ENCODE assay signal across 14 cellular contexts in the genomic region with DNA sequence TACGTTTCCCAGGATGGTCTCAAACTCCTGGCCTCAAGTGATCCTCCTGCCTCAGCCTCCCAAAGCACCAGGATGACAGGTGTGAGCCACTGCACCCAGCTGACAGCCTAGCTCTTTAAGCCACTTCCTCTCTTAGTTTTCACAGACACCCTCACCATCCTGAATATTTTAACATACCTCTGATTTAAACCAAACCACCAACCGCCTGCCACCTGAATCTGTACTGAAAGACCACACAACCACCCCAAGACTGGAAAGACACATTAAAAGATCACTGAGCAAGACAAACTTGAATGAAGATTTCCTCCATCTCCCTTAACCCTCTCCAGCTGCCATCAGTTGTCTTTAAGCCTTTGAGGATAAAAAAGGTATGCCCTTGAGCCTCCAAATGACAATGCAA.
DNase-seq lines count a peak whose midpoint lies in the region; ATAC-seq lines count a peak whose summit lies in the region.
"Had no signal": no experiment of that assay in that cellular context is flagged by ENCODE, and none has a peak within 500 bp of the region (broad histone marks: within the 10 kb centered on the region; RNA-seq: fewer than 3 reads in every experiment).

No MANE protein-coding gene starts in this region.

- H3K9me3 ChIP-seq in trophoblast cell (ENCODE audit: insufficient read depth, low read depth, low read length): no peaks in the 10 kb centered on the region
- H3K9me3 ChIP-seq: A549, lower lobe of right lung, prostate gland had no signal

- peak; percentile 44 for ATAC-seq in GM21723 (IDR thresholded peaks at IDR 0.05; ENCODE audit: unreplicated experiment)
- no peak for ATAC-seq in GM21390 (IDR thresholded peaks at IDR 0.05; ENCODE audit: unreplicated experiment)
- ATAC-seq: A549, HCT116, lower lobe of right lung had no signal

- no peak overlapping the region for H2AFZ ChIP-seq in trophoblast cell (ENCODE audit: insufficient read depth, low read length, poor library complexity)

- peaks cover 10 to 11% of the 10 kb centered on the region in 2 experiments for H3K4me1 ChIP-seq in trophoblast cell (ENCODE audit: control insufficient read depth in 1 of 2, insufficient read depth in 2 of 2, low read length in 2 of 2)
- H3K4me1 ChIP-seq: prostate gland had no signal

- no peaks in the 10 kb centered on the region for H3K79me1 ChIP-seq in trophoblast cell (ENCODE audit: low read length)

- H3K9ac ChIP-seq in trophoblast cell (ENCODE audit: low read length): no peak overlapping the region

- no peak overlapping the region for H2AK5ac ChIP-seq in trophoblast cell (ENCODE audit: low read length)

- no peak overlapping the region for H3K4ac ChIP-seq in trophoblast cell (ENCODE audit: low read depth, low read length)

- H2BK12ac ChIP-seq in trophoblast cell (ENCODE audit: low read length): no peak overlapping the region

- H3K4me2 ChIP-seq in trophoblast cell (ENCODE audit: low read length): no peak overlapping the region
- H3K4me2 ChIP-seq: A549 had no signal

- peak overlapping the region; percentile 25 for H3K27ac ChIP-seq in trophoblast cell (ENCODE audit: low read depth, low read length)
- H3K27ac ChIP-seq: A549, dorsolateral prefrontal cortex, lower lobe of right lung, prostate gland had no signal

- H3K79me2 ChIP-seq in trophoblast cell (ENCODE audit: control insufficient read depth, insufficient read depth, low read length, poor library complexity): no peaks in the 10 kb centered on the region

- no peak overlapping the region for H3K23ac ChIP-seq in trophoblast cell (ENCODE audit: low read length)

- WGBS in trophoblast cell (ENCODE audit: extremely low coverage, insufficient coverage, insufficient read length): no CpG with 5 or more reads among the region's 2 CpGs

- no peak overlapping the region for H2BK120ac ChIP-seq in trophoblast cell (ENCODE audit: insufficient read depth, low read length, poor library complexity)

- no peak overlapping the region for H2BK5ac ChIP-seq in trophoblast cell (ENCODE audit: low read depth, low read length, poor library complexity)

- H4K12ac ChIP-seq in trophoblast cell (ENCODE audit: low read depth, low read length): no peak overlapping the region

- no peak overlapping the region for H3K18ac ChIP-seq in trophoblast cell (ENCODE audit: low read length)

- H3K4me3 ChIP-seq in trophoblast cell (ENCODE audit: low read depth, low read length): no peak overlapping the region
- H3K4me3 ChIP-seq: A549, dorsolateral prefrontal cortex, lower lobe of right lung, prostate gland had no signal

- H4K8ac ChIP-seq in trophoblast cell (ENCODE audit: low read depth, low read length): no peak overlapping the region

- no peak overlapping the region for H3K14ac ChIP-seq in trophoblast cell (ENCODE audit: low read length)

- no peaks in the 10 kb centered on the region for H3K36me3 ChIP-seq in trophoblast cell (ENCODE audit: control insufficient read depth in 1 of 2, insufficient read depth in 2 of 2, low read length in 2 of 2)
- H3K36me3 ChIP-seq: lower lobe of right lung, prostate gland had no signal

- H4K91ac ChIP-seq in trophoblast cell (ENCODE audit: low read depth, low read length): no peak overlapping the region

- DNase-seq in activated CD4-positive, alpha-beta T cell treated with anti-CD3 and anti-CD28 coated beads for 48 hours: peak; percentile 46
- DNase-seq in activated CD4-positive, alpha-beta T cell treated with anti-CD3 and anti-CD28 coated beads for 4 hours: no peak
- DNase-seq in T-helper 22 cell (ENCODE audit: low read depth) (peak; percentile 16), trophoblast cell (no peak), SW480 (ENCODE audit: low spot score) (no peak)
- DNase-seq in NK-92 treated with Interleukin-12 subunit alpha and Interleukin-12 subunit beta, amount 100 ng/mL, for 24 hours (lab: John Stamatoyannopoulos, UW): no peak
- DNase-seq: dorsolateral prefrontal cortex, lower lobe of right lung, NCI-H1048 had no signal

- no peaks in the 10 kb centered on the region for H3K27me3 ChIP-seq in trophoblast cell (ENCODE audit: insufficient read depth, low read length)

Comparison
In these comparisons a context has a peak if more than half of its experiments do, and no peak if none do; other contexts are left out.
1. DNase-seq: peak in activated CD4-positive, alpha-beta T cell treated with anti-CD3 and anti-CD28 coated beads for 48 hours (single experiment) and T-helper 22 cell (single experiment); none in activated CD4-positive, alpha-beta T cell treated with anti-CD3 and anti-CD28 coated beads for 4 hours (0 of 2), trophoblast cell (0 of 2), NK-92 treated with Interleukin-12 subunit alpha and Interleukin-12 subunit beta, amount 100 ng/mL, for 24 hours (single experiment) and SW480 (single experiment).